In the genomic region with DNA sequence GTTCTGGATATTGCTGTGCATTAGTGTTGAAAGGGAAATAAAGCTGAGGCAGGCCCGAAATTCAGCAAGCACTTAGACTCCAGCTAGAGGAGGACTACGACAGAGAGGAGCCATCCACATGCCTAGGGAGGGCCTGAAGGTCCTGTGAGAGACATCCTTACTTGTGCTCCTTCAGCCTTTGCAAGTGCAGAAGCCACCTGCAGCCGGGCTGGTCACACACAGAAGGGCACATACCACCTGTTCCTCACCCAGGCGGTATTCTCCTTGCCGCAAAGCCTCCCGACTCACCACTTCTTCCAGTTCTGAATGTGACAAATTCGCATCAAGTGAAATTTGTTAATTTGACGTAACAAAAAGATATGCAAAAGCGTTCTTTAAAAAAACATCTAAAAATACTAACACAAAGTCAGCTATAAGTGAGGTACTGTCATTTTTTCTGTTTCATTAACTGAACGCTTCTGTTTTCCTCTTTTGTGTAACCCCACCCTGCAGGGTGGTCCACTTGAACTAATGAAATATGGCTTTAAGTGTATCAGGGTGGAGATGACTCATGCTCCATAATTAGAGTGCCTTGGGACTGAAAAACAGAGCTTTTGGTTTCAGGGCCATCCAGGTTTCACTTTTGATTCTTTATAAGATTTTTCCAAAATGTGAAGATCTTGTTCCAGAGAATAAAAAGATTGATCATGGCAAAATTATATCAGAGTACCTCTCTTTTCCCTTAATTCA, we compare ENCODE assay signal across 10 cellular contexts.
DNase-seq lines count a peak whose midpoint lies in the region; ATAC-seq, FAIRE-seq and TF ChIP-seq lines count a peak whose summit lies in the region.
"Had no signal": no experiment of that assay in that cellular context is flagged by ENCODE, and none has a peak within 500 bp of the region (broad histone marks: within the 10 kb centered on the region; RNA-seq: fewer than 3 reads in every experiment).

No MANE protein-coding gene starts in this region.

- peak overlapping the region; percentile 37; the same call in 1 of the 2 replicates for H3K9ac ChIP-seq in KMS-11
- H3K9ac ChIP-seq in endothelial cell of umbilical vein (replicated peaks; ENCODE audit: extremely low read depth, insufficient read depth, low read length): no peak overlapping the region

- no peaks in the 10 kb centered on the region for H3K9me1 ChIP-seq in endothelial cell of umbilical vein (replicated peaks; ENCODE audit: control insufficient read depth, extremely low read depth, insufficient read depth, low read length)

- TF ChIP-seq CTCF in KMS-11 (conservative IDR thresholded peaks at IDR 0.05; ENCODE audit: low read depth, low read length) (no peak), endothelial cell of umbilical vein (IDR thresholded peaks at IDR 0.05; ENCODE audit: extremely low read depth in 1 of 2, insufficient read depth in 1 of 2, low read depth in 1 of 2, low read length in 2 of 2) (no peak), omental fat pad (IDR thresholded peaks at IDR 0.05) (no peak)

- H3K4me3 ChIP-seq in KMS-11 (IDR thresholded peaks at IDR 0.05; ENCODE audit: insufficient read depth, low read depth, low read length) (peak overlapping the region; percentile 21), endothelial cell of umbilical vein (replicated peaks in 1 of 3; ENCODE audit: insufficient read depth in 1 of 3, low read depth in 1 of 3, low read length in 3 of 3) (no peak overlapping the region)

- H3K79me2 ChIP-seq in KMS-11 (ENCODE audit: insufficient read depth, low read depth) (no peaks in the 10 kb centered on the region), endothelial cell of umbilical vein (ENCODE audit: control insufficient read depth, insufficient read depth, low read length) (no peaks in the 10 kb centered on the region)

- FAIRE-seq in endothelial cell of umbilical vein (lab: Jason Lieb, UNC) (no peak), RCC 7860 (lab: Jason Lieb, UNC) (no peak)

- POLR2A ChIA-PET in endothelial cell of umbilical vein (lab: Charles Lee): no interaction called here

- H2AFZ ChIP-seq in KMS-11 (ENCODE audit: low read depth) (peak overlapping the region; percentile 27), endothelial cell of umbilical vein (ENCODE audit: low read depth, low read length) (no peak overlapping the region)

- intact Hi-C loops in endothelial cell of umbilical vein (cut with micrococcal nuclease): no loop called here

- peak overlapping the region; percentile 77 for H3K27ac ChIP-seq in KMS-11
- no peak overlapping the region for H3K27ac ChIP-seq in endothelial cell of umbilical vein (ENCODE audit: insufficient read depth, low read depth, low read length)

- H3K27me3 ChIP-seq in KMS-11 (ENCODE audit: insufficient read depth, low read depth) (no peaks in the 10 kb centered on the region), endothelial cell of umbilical vein (ENCODE audit: control insufficient read depth in 2 of 2, insufficient read depth in 2 of 2, low read length in 2 of 2) (no peaks in the 10 kb centered on the region)

- dilution Hi-C loops in endothelial cell of umbilical vein (cut with MboI; ENCODE audit: extremely low pct_ligation_motif_present, low sequenced_read_pairs): no loop called here

- H3K4me2 ChIP-seq in KMS-11 (peak overlapping the region; percentile 70), endothelial cell of umbilical vein (ENCODE audit: insufficient read depth, low read length) (no peak overlapping the region)

- CTCF ChIA-PET in endothelial cell of umbilical vein (lab: Charles Lee): interaction anchor here (0.6 to 1.3 kb wide), 4 partner anchors 11 to 608 kb away, joined by 3 read pairs; no protein-coding TSS in a partner anchor

- DNase-seq in endothelial cell of umbilical vein (ENCODE audit: low read depth, low spot score): peak; percentile 11
- DNase-seq in activated gamma-delta T cell (lab: John Stamatoyannopoulos, UW): no peak
- no peak for DNase-seq in omental fat pad (ENCODE audit: low spot score)
- no peak for DNase-seq in RCC 7860 (ENCODE audit: low spot score)
- no peak for DNase-seq in medulla oblongata (ENCODE audit: extremely low spot score)
- DNase-seq: NCI-H146; stimulated activated CD4-positive, alpha-beta T cell treated with anti-CD3 and anti-CD28 coated beads, Interleukin-2, amount 100 ng/mL, for 24 hours had no signal

- H3K4me1 ChIP-seq in KMS-11 (ENCODE audit: low read depth, poor library complexity, severe bottlenecking) (peaks cover 79% of the 10 kb centered on the region), endothelial cell of umbilical vein (ENCODE audit: control insufficient read depth, extremely low read depth, insufficient read depth, low read length) (no peaks in the 10 kb centered on the region)

- ATAC-seq in GM18499 (IDR thresholded peaks at IDR 0.05; ENCODE audit: insufficient read depth, unreplicated experiment): peak; percentile 59
- peak; percentile 82 for ATAC-seq in GM21619 (IDR thresholded peaks at IDR 0.05; ENCODE audit: unreplicated experiment)
- ATAC-seq in omental fat pad (ENCODE audit: low FRiP score): no peak

- H3K36me3 ChIP-seq in KMS-11 (ENCODE audit: insufficient read depth) (no peaks in the 10 kb centered on the region), endothelial cell of umbilical vein (ENCODE audit: control insufficient read depth in 2 of 2, extremely low read depth in 1 of 2, insufficient read depth in 2 of 2, low read length in 2 of 2) (no peaks in the 10 kb centered on the region)

- BruUV-seq in endothelial cell of umbilical vein (replicated peaks; lab: Mats Ljungman, UMichigan): no TSS peak

- no peak for TF ChIP-seq POLR2A in endothelial cell of umbilical vein (IDR thresholded peaks at IDR 0.05; ENCODE audit: low read depth, low read length)

- no peaks in the 10 kb centered on the region for H4K20me1 ChIP-seq in KMS-11 (ENCODE audit: insufficient read depth)
- H4K20me1 ChIP-seq in endothelial cell of umbilical vein (replicated peaks; ENCODE audit: control insufficient read depth, extremely low read depth, insufficient read depth, low read length): no peaks in the 10 kb centered on the region

- H3K9me3 ChIP-seq in endothelial cell of umbilical vein (replicated peaks; ENCODE audit: control insufficient read depth, insufficient read depth, low read length): no peaks in the 10 kb centered on the region

TF ChIP-seq in endothelial cell of umbilical vein, 7 proteins besides CTCF, POLR2A, EP300 and RAD21:
- TF ChIP-seq JUN (IDR thresholded peaks at IDR 0.05; ENCODE audit: borderline replicate concordance, insufficient read depth, insufficient read length, low read depth): no peak
- TF ChIP-seq POLR2AphosphoS5 (IDR thresholded peaks at IDR 0.05; ENCODE audit: insufficient read depth, low read depth, low read length): no peak
- no peak for TF ChIP-seq GATA2 (IDR thresholded peaks at IDR 0.05; ENCODE audit: insufficient read depth, insufficient read length, low read depth, low read length)
- TF ChIP-seq MYC (IDR thresholded peaks at IDR 0.05; ENCODE audit: low read depth, low read length): no peak
- TF ChIP-seq EZH2 (IDR thresholded peaks at IDR 0.05; ENCODE audit: borderline replicate concordance, low read depth, low read length, severe bottlenecking): no peak
- TF ChIP-seq FOS (IDR thresholded peaks at IDR 0.05; ENCODE audit: borderline replicate concordance, insufficient read depth, low read length): no peak
- TF ChIP-seq, protein P1, sequence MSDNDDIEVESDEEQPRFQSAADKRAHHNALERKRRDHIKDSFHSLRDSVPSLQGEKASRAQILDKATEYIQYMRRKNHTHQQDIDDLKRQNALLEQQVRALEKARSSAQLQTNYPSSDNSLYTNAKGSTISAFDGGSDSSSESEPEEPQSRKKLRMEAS (IDR thresholded peaks at IDR 0.05; ENCODE audit: insufficient read depth, insufficient read length): no peak
